11 cellular contexts compared by ENCODE assay signal in genomic region chr17:48162946-48163506, GRCh38. TPM values are rescaled to one million over a fixed set of nuclear protein-coding genes. Genes with fewer than 3 reads are reported as not detected.
DNase-seq lines count a peak whose midpoint lies in the region; ATAC-seq and TF ChIP-seq lines count a peak whose summit lies in the region.
"Had no signal": no experiment of that assay in that cellular context is flagged by ENCODE, and none has a peak within 500 bp of the region (broad histone marks: within the 10 kb centered on the region; RNA-seq: fewer than 3 reads in every experiment).

No MANE protein-coding gene starts in this region.

- no peak for TF ChIP-seq CTCF in SK-N-SH (IDR thresholded peaks at IDR 0.05)

- H3K9me3 ChIP-seq in SK-N-SH (no peaks in the 10 kb centered on the region), endocrine pancreas (ENCODE audit: control insufficient read depth, low read length) (no peaks in the 10 kb centered on the region)

- 0 out of 2 replicates have a peak overlapping the region, but pooled peaks have one; percentile 23 for H3K4me2 ChIP-seq in SK-N-SH

- H3K4me3 ChIP-seq in SK-N-SH (ENCODE audit: low read depth in 2 of 2, low read length in 1 of 2) (0 out of 4 replicates have a peak overlapping the region, but pooled peaks of 1 of the 2 experiments have one; percentile 6), endocrine pancreas (ENCODE audit: control insufficient read depth, insufficient read depth, low read length) (peak overlapping the region; percentile 42)

- no peak for TF ChIP-seq RAD21 in SK-N-SH (IDR thresholded peaks at IDR 0.05; ENCODE audit: low read length)

- DNase-seq in SK-N-SH: no peak
- DNase-seq in NCI-H1092 (lab: John Stamatoyannopoulos, UW): peak; percentile 52
- DNase-seq in retina: peak; percentile 40
- no peak for DNase-seq in stimulated activated CD4-positive, alpha-beta T cell treated with anti-CD3 and anti-CD28 coated beads, Interleukin-2, amount 100 ng/mL, for 48 hours
- DNase-seq in stimulated activated CD4-positive, alpha-beta T cell treated with anti-CD3 and anti-CD28 coated beads, Interleukin-12 subunit alpha, Interleukin-12 subunit beta, amount 100 ng/mL, for 4 hours: no peak
- no peak for DNase-seq in HUDEP-2 (lab: John Stamatoyannopoulos, UW; ENCODE audit: unreplicated experiment in 76 of 76)
- DNase-seq: erythroblast; NCI-H82; stimulated activated CD4-positive, alpha-beta T cell treated with anti-CD3 and anti-CD28 coated beads, Interleukin-4, amount 100 ng/mL, for 24 hours had no signal

- no peaks in the 10 kb centered on the region for H3K36me3 ChIP-seq in SK-N-SH (replicated peaks in 1 of 2; ENCODE audit: control insufficient read depth in 1 of 2, insufficient read depth in 2 of 2, low read length in 1 of 2)
- no peaks in the 10 kb centered on the region for H3K36me3 ChIP-seq in endocrine pancreas (ENCODE audit: control insufficient read depth, insufficient read depth, low read length)

- H4K20me1 ChIP-seq in SK-N-SH (ENCODE audit: insufficient read depth): no peaks in the 10 kb centered on the region

- H3K27ac ChIP-seq in SK-N-SH (ENCODE audit: low read depth in 2 of 2, low read length in 1 of 2): no peak overlapping the region

- H3K27me3 ChIP-seq in SK-N-SH (ENCODE audit: insufficient read depth) (peaks cover 70% of the 10 kb centered on the region), endocrine pancreas (ENCODE audit: control insufficient read depth, insufficient read depth, low read length) (no peaks in the 10 kb centered on the region)

- no peak for TF ChIP-seq EP300 in SK-N-SH (IDR thresholded peaks at IDR 0.05; ENCODE audit: borderline replicate concordance in 1 of 2, low read depth in 1 of 2, low read length in 1 of 2)

- no peaks in the 10 kb centered on the region for H3K9me2 ChIP-seq in SK-N-SH

- H3K79me2 ChIP-seq in SK-N-SH (ENCODE audit: insufficient read depth): no peaks in the 10 kb centered on the region

- CTCF ChIA-PET in SK-N-SH (lab: Yijun Ruan, JAX): interaction anchor here (0.6 to 1.5 kb wide), 2 partner anchors 10 to 456 kb away, joined by 3 to 7 read pairs; no protein-coding TSS in a partner anchor

- POLR2A ChIA-PET in SK-N-SH (lab: Yijun Ruan, JAX): interaction anchor here (0.6 kb wide), 1 partner anchor 229 kb away, joined by 3 read pairs; no protein-coding TSS in a partner anchor

- 17% methylated on average over 5 of the region's 5 CpGs for WGBS in SK-N-SH (ENCODE audit: low lambda C conversion rate)

- no peaks in the 10 kb centered on the region for H3F3A ChIP-seq in SK-N-SH (replicated peaks; ENCODE audit: insufficient read depth)

- H3K9ac ChIP-seq in SK-N-SH: no peak overlapping the region
- H3K9ac ChIP-seq in endocrine pancreas (ENCODE audit: control insufficient read depth, insufficient read depth, low read length): no peak overlapping the region

- H3K4me1 ChIP-seq in SK-N-SH (ENCODE audit: control insufficient read depth in 1 of 2, insufficient read depth in 2 of 2, low read depth in 1 of 2, low read length in 1 of 2) (no peaks in the 10 kb centered on the region), endocrine pancreas (ENCODE audit: control insufficient read depth, insufficient read depth, low read length) (peaks cover 3% of the 10 kb centered on the region)

- H2AFZ ChIP-seq in SK-N-SH (ENCODE audit: low read depth): no peak overlapping the region

- no peak for ATAC-seq in SK-N-SH treated with all-trans-retinoic acid at 6 μM for 48 hours

TF ChIP-seq in SK-N-SH, 30 proteins besides CTCF, POLR2A, EP300 and RAD21 (continues in another document):
- TF ChIP-seq ELF1 (IDR thresholded peaks at IDR 0.05) (no peak), GATA2 (CRISPR knock-in tag; IDR thresholded peaks at IDR 0.05) (no peak), TAF1 (IDR thresholded peaks at IDR 0.05; ENCODE audit: borderline replicate concordance, low read depth, low read length) (no peak), TEAD4 (IDR thresholded peaks at IDR 0.05; ENCODE audit: borderline replicate concordance, insufficient read depth) (no peak), REST (IDR thresholded peaks at IDR 0.05; ENCODE audit: low read depth, low read length) (no peak), SMC3 (IDR thresholded peaks at IDR 0.05; ENCODE audit: low read depth, low read length) (no peak), SIN3A (IDR thresholded peaks at IDR 0.05; ENCODE audit: borderline replicate concordance, low read depth, low read length) (no peak), FOXM1 (IDR thresholded peaks at IDR 0.05; ENCODE audit: low read depth) (no peak), FOXJ3 (CRISPR knock-in tag; IDR thresholded peaks at IDR 0.05) (no peak), NRF1 (IDR thresholded peaks at IDR 0.05; ENCODE audit: low read depth, low read length) (no peak), RCOR1 (IDR thresholded peaks at IDR 0.05; ENCODE audit: low read length) (no peak), MAX (IDR thresholded peaks at IDR 0.05; ENCODE audit: low read depth) (no peak)

TF ChIP-seq in SK-N-SH treated with all-trans-retinoic acid at 6 μM for 48 hours, 23 proteins besides CTCF, POLR2A, EP300 and RAD21 (continues in another document):
- TF ChIP-seq PPARA (CRISPR knock-in tag; IDR thresholded peaks at IDR 0.05; ENCODE audit: borderline replicate concordance) (no peak), SNAI2 (CRISPR knock-in tag; IDR thresholded peaks at IDR 0.05) (no peak), ZC3H10 (CRISPR knock-in tag; IDR thresholded peaks at IDR 0.05) (no peak), CSRNP3 (CRISPR knock-in tag; IDR thresholded peaks at IDR 0.05) (no peak), CSDC2 (CRISPR knock-in tag; IDR thresholded peaks at IDR 0.05) (no peak), ZNF565 (CRISPR knock-in tag; conservative IDR thresholded peaks at IDR 0.05; ENCODE audit: low read depth) (no peak), TCF4 (CRISPR knock-in tag; IDR thresholded peaks at IDR 0.05; ENCODE audit: borderline replicate concordance) (no peak), BACH2 (CRISPR knock-in tag; IDR thresholded peaks at IDR 0.05; ENCODE audit: borderline replicate concordance) (no peak), ARNTL (CRISPR knock-in tag; IDR thresholded peaks at IDR 0.05; ENCODE audit: borderline replicate concordance, low read depth) (no peak), TOX (CRISPR knock-in tag; IDR thresholded peaks at IDR 0.05; ENCODE audit: borderline replicate concordance) (no peak), CREB5 (CRISPR knock-in tag; IDR thresholded peaks at IDR 0.05; ENCODE audit: low read depth) (no peak), OSR1 (CRISPR knock-in tag; IDR thresholded peaks at IDR 0.05) (no peak), TSHZ2 (CRISPR knock-in tag; IDR thresholded peaks at IDR 0.05) (no peak)

RNA-seq across cellular contexts. Expression of gene SNX11, which starts 55.5 kb away (rescaled TPM):
- polyA plus RNA-seq in SK-N-SH (2012; rRNA removed): 19.0 and 31.6 TPM in 2 replicates
- polyA plus RNA-seq in SK-N-SH (2012; cell fraction: cytosol; rRNA removed): 15.3 and 22.1 TPM in 2 replicates
- 23.4 and 29.4 TPM in 2 replicates for polyA plus RNA-seq in SK-N-SH (2012; cell fraction: nucleus; rRNA removed)

Comparison
In these comparisons a context has a peak if more than half of its experiments do, and no peak if none do; other contexts are left out.
1. DNase-seq: peak in NCI-H1092 (single experiment) and retina (single experiment); none in SK-N-SH (single experiment), stimulated activated CD4-positive, alpha-beta T cell treated with anti-CD3 and anti-CD28 coated beads, Interleukin-2, amount 100 ng/mL, for 48 hours (0 of 2), stimulated activated CD4-positive, alpha-beta T cell treated with anti-CD3 and anti-CD28 coated beads, Interleukin-12 subunit alpha, Interleukin-12 subunit beta, amount 100 ng/mL, for 4 hours (single experiment) and HUDEP-2 (0 of 76).